15 cellular contexts compared by ENCODE assay signal in the genomic region with DNA sequence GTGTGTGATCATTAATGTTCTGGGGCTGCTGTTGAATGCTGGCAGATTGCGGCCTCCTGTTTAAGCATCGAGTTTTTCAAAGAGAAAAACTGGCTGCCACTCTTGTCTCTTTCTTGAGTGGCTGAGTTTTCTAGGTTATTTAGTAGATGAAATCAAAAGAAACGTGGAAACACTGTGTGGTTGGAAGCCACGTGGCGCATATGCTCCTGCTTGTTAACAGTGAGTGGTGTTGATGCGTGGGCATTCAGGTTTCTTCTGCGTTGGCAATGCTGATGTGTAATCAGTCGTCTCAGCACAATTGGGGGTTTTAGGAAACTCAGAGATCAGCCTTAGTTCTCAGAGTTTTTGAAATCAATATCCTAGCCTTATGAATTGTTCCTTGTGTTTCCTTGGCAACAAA.
DNase-seq lines count a peak whose midpoint lies in the region; ATAC-seq and TF ChIP-seq lines count a peak whose summit lies in the region.
"Had no signal": no experiment of that assay in that cellular context is flagged by ENCODE, and none has a peak within 500 bp of the region (broad histone marks: within the 10 kb centered on the region; RNA-seq: fewer than 3 reads in every experiment).

No MANE protein-coding gene starts in this region.

- no peaks in the 10 kb centered on the region for H3K36me3 ChIP-seq in right atrium auricular region
- peaks cover 0 to 7% (median 0%) of the 10 kb centered on the region in 9 donors for H3K36me3 ChIP-seq in heart left ventricle

- DNase-seq in right atrium auricular region (ENCODE audit: low spot score) = peak; percentile 26
- DNase-seq in heart left ventricle = no peak
- peak; percentile 42 for DNase-seq in chondrocyte (ENCODE audit: low spot score)
- DNase-seq in neural crest cell (ENCODE audit: low read depth, low spot score) = no peak
- DNase-seq in type B pancreatic cell (ENCODE audit: extremely low spot score, unreplicated experiment) = no peak
- DNase-seq in endothelial cell (ENCODE audit: low spot score) = no peak
- DNase-seq: 8988T; Calu3; CD8-positive, alpha-beta T cell; DMS79 treated with DMSO at 0.1 percent for 48 hours; GF-D8; H9 had no signal

- no peak overlapping the region for H3K27ac Mint-ChIP-seq in chondrocyte (ENCODE audit: unreplicated experiment)
- peak overlapping the region; percentile 39 for H3K27ac Mint-ChIP-seq in neural crest cell (ENCODE audit: unreplicated experiment)
- no peak overlapping the region for H3K27ac Mint-ChIP-seq in type B pancreatic cell
- no peak overlapping the region for H3K27ac Mint-ChIP-seq in endothelial cell (ENCODE audit: unreplicated experiment)
- H3K27ac Mint-ChIP-seq: B cell; CD8-positive, alpha-beta T cell; H9 had no signal

- H3K4me3 ChIP-seq in right atrium auricular region (no peak overlapping the region), heart left ventricle (no peak overlapping the region)
- H3K4me3 ChIP-seq: BLaER1 treated with 17β-estradiol and CSF1 and Interleukin-3, amounts not matched to agents 10 nM and 100 nM had no signal

- no peaks in the 10 kb centered on the region for H3K27me3 Mint-ChIP-seq in chondrocyte (ENCODE audit: low read depth)
- no peaks in the 10 kb centered on the region for H3K27me3 Mint-ChIP-seq in neural crest cell (ENCODE audit: low read depth)
- no peaks in the 10 kb centered on the region for H3K27me3 Mint-ChIP-seq in type B pancreatic cell
- H3K27me3 Mint-ChIP-seq in endothelial cell (ENCODE audit: unreplicated experiment) = peaks cover 2% of the 10 kb centered on the region
- H3K27me3 Mint-ChIP-seq: B cell had no signal

- H3K9me3 ChIP-seq in right atrium auricular region = no peaks in the 10 kb centered on the region
- no peaks in the 10 kb centered on the region for H3K9me3 ChIP-seq in heart left ventricle
- H3K9me3 ChIP-seq: BLaER1 treated with 17β-estradiol and CSF1 and Interleukin-3, amounts not matched to agents 10 nM and 100 nM had no signal

- 83 to 88% (median 86%) methylated on average over 8 of the region's 8 CpGs for WGBS in heart left ventricle, 4 donors

- H3K27me3 ChIP-seq in right atrium auricular region (no peaks in the 10 kb centered on the region), heart left ventricle (no peaks in the 10 kb centered on the region)
- H3K27me3 ChIP-seq: BLaER1 treated with 17β-estradiol and CSF1 and Interleukin-3, amounts not matched to agents 10 nM and 100 nM had no signal

- no peak for TF ChIP-seq POLR2A in heart left ventricle (IDR thresholded peaks at IDR 0.05)

- H3K4me3 Mint-ChIP-seq in chondrocyte (ENCODE audit: unreplicated experiment) = no peak overlapping the region
- no peak overlapping the region for H3K4me3 Mint-ChIP-seq in neural crest cell
- no peak overlapping the region for H3K4me3 Mint-ChIP-seq in type B pancreatic cell
- H3K4me3 Mint-ChIP-seq in endothelial cell (ENCODE audit: unreplicated experiment) = no peak overlapping the region
- H3K4me3 Mint-ChIP-seq: B cell; CD8-positive, alpha-beta T cell; H9 had no signal

- TF ChIP-seq CTCF in right atrium auricular region (IDR thresholded peaks at IDR 0.05) (no peak), heart left ventricle (IDR thresholded peaks at IDR 0.05) (no peak), chondrocyte (IDR thresholded peaks at IDR 0.05) (no peak), neural crest cell (conservative IDR thresholded peaks at IDR 0.05) (no peak), type B pancreatic cell (conservative IDR thresholded peaks at IDR 0.05) (no peak), endothelial cell (IDR thresholded peaks at IDR 0.05; ENCODE audit: unreplicated experiment) (no peak)

- ATAC-seq in heart left ventricle = no peak
- no peak for ATAC-seq in GM19452 (IDR thresholded peaks at IDR 0.05; ENCODE audit: unreplicated experiment)
- ATAC-seq: CD8-positive, alpha-beta T cell had no signal

- intact Hi-C loops in heart left ventricle (cut with DNase I) = no loop called here

- H3K36me3 Mint-ChIP-seq in chondrocyte (ENCODE audit: low read depth) (peaks cover 6% of the 10 kb centered on the region), neural crest cell (ENCODE audit: low read depth) (peaks cover 6% of the 10 kb centered on the region), type B pancreatic cell (peaks cover 3% of the 10 kb centered on the region), endothelial cell (ENCODE audit: low read depth, unreplicated experiment) (no peaks in the 10 kb centered on the region)

- no peaks in the 10 kb centered on the region for H3K9me3 Mint-ChIP-seq in chondrocyte (ENCODE audit: low read depth)
- no peaks in the 10 kb centered on the region for H3K9me3 Mint-ChIP-seq in neural crest cell
- no peaks in the 10 kb centered on the region for H3K9me3 Mint-ChIP-seq in type B pancreatic cell
- H3K9me3 Mint-ChIP-seq in endothelial cell (ENCODE audit: unreplicated experiment) = no peaks in the 10 kb centered on the region
- H3K9me3 Mint-ChIP-seq: CD8-positive, alpha-beta T cell; H9 had no signal

- H3K27ac ChIP-seq in right atrium auricular region = no peak overlapping the region
- no peak overlapping the region for H3K27ac ChIP-seq in heart left ventricle
- H3K27ac ChIP-seq: BLaER1 treated with 17β-estradiol and CSF1 and Interleukin-3, amounts not matched to agents 10 nM and 100 nM had no signal

- H3K4me1 ChIP-seq in right atrium auricular region = peaks cover 0 to 15% of the 10 kb centered on the region in 2 donors
- peaks cover 0 to 16% (median 1%) of the 10 kb centered on the region in 12 donors for H3K4me1 ChIP-seq in heart left ventricle

- H3K4me1 Mint-ChIP-seq in chondrocyte (ENCODE audit: low read depth) (peaks cover 12% of the 10 kb centered on the region), neural crest cell (peaks cover 17% of the 10 kb centered on the region), type B pancreatic cell (ENCODE audit: unreplicated experiment) (no peaks in the 10 kb centered on the region), endothelial cell (ENCODE audit: unreplicated experiment) (peaks cover 4% of the 10 kb centered on the region)
- H3K4me1 Mint-ChIP-seq: B cell had no signal

Comparison
In these comparisons a context has a peak if more than half of its experiments do, and no peak if none do; other contexts are left out.
1. DNase-seq: peak in right atrium auricular region (single experiment) and chondrocyte (single experiment); none in heart left ventricle (0 of 5), neural crest cell (single experiment), type B pancreatic cell (single experiment) and endothelial cell (single experiment).